6 cellular contexts compared by ENCODE assay signal in the genomic region with DNA sequence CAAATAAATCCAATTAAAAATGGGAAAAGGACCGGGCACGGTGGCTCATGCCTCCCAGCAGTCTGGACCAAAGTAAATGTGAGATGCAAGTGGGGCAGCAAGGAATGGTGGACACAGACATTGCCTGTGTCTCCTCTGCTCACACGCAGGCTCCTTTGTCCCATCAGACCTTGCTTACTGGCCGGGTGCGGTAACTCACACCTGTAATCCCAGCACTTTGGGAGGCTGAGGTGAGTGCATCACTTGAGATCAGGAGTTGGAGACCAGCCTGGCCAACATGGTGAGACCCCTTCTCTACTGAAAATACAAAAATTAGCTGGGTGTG.
A peak's percentile ranks its signal among the peaks of the same experiment; 100 is the strongest.
DNase-seq lines count a peak whose midpoint lies in the region; ATAC-seq and TF ChIP-seq lines count a peak whose summit lies in the region.
"Not testable (repeated sequence)": the region's sequence is repeated elsewhere in the genome, so short reads cannot be mapped to it uniquely, and the experiment has no call there.

No MANE protein-coding gene starts in this region.

- not testable (repeated sequence) for H3K27ac ChIP-seq in GM23338 (ENCODE audit: low read depth); Panc1 (ENCODE audit: low read length); RWPE2 (ENCODE audit: poor library complexity, severe bottlenecking); colonic mucosa
- H3K27ac ChIP-seq in VCaP: peak overlapping the region; percentile 17; the same call in 1 of the 2 replicates

- not testable (repeated sequence) for H3K4me3 Mint-ChIP-seq in GM23338, type B pancreatic cell

- ATAC-seq in GM23338: peak; percentile 70
- ATAC-seq in Panc1: peak; percentile 70; the same call in 1 of the 2 replicates
- ATAC-seq in RWPE2 (ENCODE audit: low read depth): not testable (repeated sequence)

- intact Hi-C loops in Panc1 (cut with micrococcal nuclease; ENCODE audit: unreplicated experiment): loop anchor here (1.0 kb wide), 1 partner anchor 141 kb away; no protein-coding TSS in a partner anchor
- intact Hi-C loops in colonic mucosa (cut with DNase I): loop anchor here (2.0 to 10.0 kb wide), 2 partner anchors 140 to 278 kb away; no protein-coding TSS in a partner anchor

- H4K20me1 ChIP-seq in GM23338 (replicated peaks; ENCODE audit: insufficient read depth): not testable (repeated sequence)

- CTCF ChIA-PET in Panc1 (lab: Charles Lee): interaction anchor here (0.6 to 2.2 kb wide), 3 partner anchors 141 to 892 kb away, joined by 4 to 9 read pairs (median 6); no protein-coding TSS in a partner anchor

- in situ Hi-C loops in Panc1 (cut with HindIII; ENCODE audit: low pct_unique_long_range_greater_than_20kb, low sequenced_read_pairs): not testable (repeated sequence)

- H3K27me3 Mint-ChIP-seq in GM23338 (ENCODE audit: insufficient read depth, low read depth, poor library complexity); type B pancreatic cell: not testable (repeated sequence)

- H3K9me3 ChIP-seq in Panc1 (ENCODE audit: control insufficient read depth, insufficient read depth, low read depth, low read length); RWPE2 (ENCODE audit: severe bottlenecking); colonic mucosa: not testable (repeated sequence)

- not testable (repeated sequence) for H3K27me3 ChIP-seq in GM23338 (ENCODE audit: insufficient read depth); Panc1 (ENCODE audit: control insufficient read depth, insufficient read depth, low read length); RWPE2 (ENCODE audit: insufficient read depth, poor library complexity, severe bottlenecking); colonic mucosa

- H3K4me3 ChIP-seq in GM23338; Panc1 (ENCODE audit: low read depth in 2 of 2, low read length in 2 of 2); RWPE2 (ENCODE audit: severe bottlenecking); colonic mucosa: not testable (repeated sequence)

- DNase-seq in GM23338 (ENCODE audit: low spot score); Panc1 (ENCODE audit: low read depth, low spot score): not testable (repeated sequence)
- DNase-seq in RWPE2 (ENCODE audit: low spot score) (peak; percentile 34), colonic mucosa (peak; percentile 12), type B pancreatic cell (ENCODE audit: extremely low spot score, unreplicated experiment) (peak; percentile 18)

- not testable (repeated sequence) for TF ChIP-seq CTCF in GM23338 (conservative IDR thresholded peaks at IDR 0.05; ENCODE audit: low read depth in 2 of 2); Panc1 (IDR thresholded peaks at IDR 0.05); RWPE2 (IDR thresholded peaks at IDR 0.05; ENCODE audit: poor library complexity, severe bottlenecking); VCaP (conservative IDR thresholded peaks at IDR 0.05); colonic mucosa (IDR thresholded peaks at IDR 0.05); type B pancreatic cell (conservative IDR thresholded peaks at IDR 0.05)

- BruUV-seq in Panc1 (replicated peaks; lab: Mats Ljungman, UMichigan): not testable (repeated sequence)

- H3K36me3 ChIP-seq in GM23338 (ENCODE audit: insufficient read depth); Panc1 (ENCODE audit: control insufficient read depth, insufficient read depth, low read length); RWPE2 (ENCODE audit: low read depth); colonic mucosa: not testable (repeated sequence)

- H3K36me3 Mint-ChIP-seq in GM23338 (ENCODE audit: low read depth); type B pancreatic cell: not testable (repeated sequence)

- not testable (repeated sequence) for H3K79me2 ChIP-seq in GM23338 (replicated peaks; ENCODE audit: insufficient read depth)

- H3K9ac ChIP-seq in colonic mucosa (ENCODE audit: low read depth in 2 of 2, low read length in 2 of 2): not testable (repeated sequence)

- not testable (repeated sequence) for H3K9me2 ChIP-seq in GM23338 (ENCODE audit: insufficient read depth)

- not testable (repeated sequence) for H3K4me1 Mint-ChIP-seq in GM23338; type B pancreatic cell (ENCODE audit: unreplicated experiment)

- H3F3A ChIP-seq in GM23338 (replicated peaks; ENCODE audit: low read depth): not testable (repeated sequence)

- POLR2A ChIA-PET in Panc1 (lab: Charles Lee): not testable (repeated sequence)

- not testable (repeated sequence) for H3K4me1 ChIP-seq in GM23338 (ENCODE audit: insufficient read depth); Panc1 (ENCODE audit: control insufficient read depth, insufficient read depth, low read length); RWPE2 (ENCODE audit: insufficient read depth, poor library complexity, severe bottlenecking); colonic mucosa

- not testable (repeated sequence) for H3K4me2 ChIP-seq in GM23338

- not testable (repeated sequence) for H2AFZ ChIP-seq in GM23338

- H3K27ac Mint-ChIP-seq in GM23338, type B pancreatic cell: not testable (repeated sequence)

- H3K9me3 Mint-ChIP-seq in GM23338, type B pancreatic cell: not testable (repeated sequence)
